In the genomic region with DNA sequence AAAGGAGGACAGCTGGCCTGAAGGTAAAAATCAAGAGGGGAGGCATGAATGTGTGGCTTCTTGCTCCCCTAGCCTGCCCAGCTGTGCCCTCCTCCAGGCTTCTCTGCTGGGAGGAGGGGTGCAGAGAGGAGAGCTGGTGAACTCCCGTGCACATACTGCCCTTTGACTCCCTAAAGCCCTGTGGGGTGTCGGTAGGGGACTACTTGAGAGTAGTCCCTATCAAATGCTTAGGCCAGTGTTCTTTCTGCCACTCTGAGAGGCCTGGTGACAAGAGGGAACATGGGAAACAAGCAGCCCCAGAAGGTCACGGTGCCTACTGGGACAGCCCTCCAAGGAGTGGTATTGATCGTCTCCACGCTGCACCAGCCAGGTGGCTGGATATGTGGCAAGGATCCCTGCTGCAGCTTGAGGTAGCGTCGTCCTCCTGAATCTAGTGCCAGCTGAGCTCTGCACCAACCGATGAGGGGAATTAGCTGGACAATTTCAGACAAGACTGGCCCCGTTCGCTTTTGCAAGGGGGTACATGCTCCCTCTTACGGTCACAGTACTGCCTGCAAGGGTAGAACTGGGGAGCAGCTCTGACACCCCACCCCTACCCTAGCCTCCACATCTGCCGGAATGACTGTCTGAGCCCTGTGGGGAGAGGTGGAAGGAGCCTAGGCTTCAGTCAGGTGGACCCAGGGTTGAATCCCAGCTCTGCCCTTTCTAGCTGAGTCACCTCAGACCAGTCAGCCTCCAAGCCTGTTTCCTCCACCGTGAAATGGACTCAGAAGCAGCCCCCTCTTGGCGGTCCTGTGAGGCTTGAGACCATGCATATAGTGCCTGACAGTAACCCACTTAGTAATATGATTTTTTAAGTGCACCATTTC, we compare ENCODE assay signal across 1 cellular context.
TF ChIP-seq lines count a peak whose summit lies in the region.

No MANE protein-coding gene starts in this region.

TF ChIP-seq in endothelial cell of umbilical vein, 7 proteins besides CTCF, POLR2A, EP300 and RAD21:
- no peak for TF ChIP-seq JUN (IDR thresholded peaks at IDR 0.05; ENCODE audit: borderline replicate concordance, insufficient read depth, insufficient read length, low read depth)
- TF ChIP-seq POLR2AphosphoS5 (IDR thresholded peaks at IDR 0.05; ENCODE audit: insufficient read depth, low read depth, low read length), result no peak
- TF ChIP-seq EZH2 (IDR thresholded peaks at IDR 0.05; ENCODE audit: borderline replicate concordance, low read depth, low read length, severe bottlenecking), result no peak
- TF ChIP-seq, protein P1, sequence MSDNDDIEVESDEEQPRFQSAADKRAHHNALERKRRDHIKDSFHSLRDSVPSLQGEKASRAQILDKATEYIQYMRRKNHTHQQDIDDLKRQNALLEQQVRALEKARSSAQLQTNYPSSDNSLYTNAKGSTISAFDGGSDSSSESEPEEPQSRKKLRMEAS (IDR thresholded peaks at IDR 0.05; ENCODE audit: insufficient read depth, insufficient read length), result no peak
- no peak for TF ChIP-seq FOS (IDR thresholded peaks at IDR 0.05; ENCODE audit: borderline replicate concordance, insufficient read depth, low read length)
- TF ChIP-seq MYC (IDR thresholded peaks at IDR 0.05; ENCODE audit: low read depth, low read length), result no peak
- no peak for TF ChIP-seq GATA2 (IDR thresholded peaks at IDR 0.05; ENCODE audit: insufficient read depth, insufficient read length, low read depth, low read length)
